1 cellular context compared by ENCODE assay signal in genomic region chr17:8277317-8277716, GRCh38.
TF ChIP-seq lines count a peak whose summit lies in the region.

No MANE protein-coding gene starts in this region.

TF ChIP-seq in HepG2, 621 proteins besides CTCF, POLR2A, EP300 and RAD21:
- TF ChIP-seq GTF2F1 (IDR thresholded peaks at IDR 0.05; ENCODE audit: low read length) (no peak), MTF2 (CRISPR knock-in tag; IDR thresholded peaks at IDR 0.05; ENCODE audit: borderline replicate concordance) (no peak), PAX8 (CRISPR knock-in tag; IDR thresholded peaks at IDR 0.05; ENCODE audit: borderline replicate concordance) (no peak), ZNF720 (CRISPR knock-in tag; IDR thresholded peaks at IDR 0.05) (no peak), ZC3H13 (CRISPR knock-in tag; IDR thresholded peaks at IDR 0.05) (no peak), ZNF460 (CRISPR knock-in tag; IDR thresholded peaks at IDR 0.05; ENCODE audit: borderline replicate concordance) (no peak), PREB (CRISPR knock-in tag; IDR thresholded peaks at IDR 0.05) (no peak), SMARCE1 (IDR thresholded peaks at IDR 0.05; ENCODE audit: borderline replicate concordance) (no peak), FOSL1 (CRISPR knock-in tag; IDR thresholded peaks at IDR 0.05; ENCODE audit: borderline replicate concordance) (no peak), ZNF446 (CRISPR knock-in tag; IDR thresholded peaks at IDR 0.05) (no peak), EED (CRISPR knock-in tag; IDR thresholded peaks at IDR 0.05) (no peak), NFYB (CRISPR knock-in tag; IDR thresholded peaks at IDR 0.05) (no peak), SALL1 (CRISPR knock-in tag; IDR thresholded peaks at IDR 0.05) (no peak)
- TF ChIP-seq, protein P1, sequence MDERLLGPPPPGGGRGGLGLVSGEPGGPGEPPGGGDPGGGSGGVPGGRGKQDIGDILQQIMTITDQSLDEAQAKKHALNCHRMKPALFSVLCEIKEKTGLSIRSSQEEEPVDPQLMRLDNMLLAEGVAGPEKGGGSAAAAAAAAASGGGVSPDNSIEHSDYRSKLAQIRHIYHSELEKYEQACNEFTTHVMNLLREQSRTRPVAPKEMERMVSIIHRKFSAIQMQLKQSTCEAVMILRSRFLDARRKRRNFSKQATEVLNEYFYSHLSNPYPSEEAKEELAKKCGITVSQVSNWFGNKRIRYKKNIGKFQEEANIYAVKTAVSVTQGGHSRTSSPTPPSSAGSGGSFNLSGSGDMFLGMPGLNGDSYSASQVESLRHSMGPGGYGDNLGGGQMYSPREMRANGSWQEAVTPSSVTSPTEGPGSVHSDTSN (CRISPR knock-in tag; IDR thresholded peaks at IDR 0.05) = no peak
- TF ChIP-seq, protein P2, sequence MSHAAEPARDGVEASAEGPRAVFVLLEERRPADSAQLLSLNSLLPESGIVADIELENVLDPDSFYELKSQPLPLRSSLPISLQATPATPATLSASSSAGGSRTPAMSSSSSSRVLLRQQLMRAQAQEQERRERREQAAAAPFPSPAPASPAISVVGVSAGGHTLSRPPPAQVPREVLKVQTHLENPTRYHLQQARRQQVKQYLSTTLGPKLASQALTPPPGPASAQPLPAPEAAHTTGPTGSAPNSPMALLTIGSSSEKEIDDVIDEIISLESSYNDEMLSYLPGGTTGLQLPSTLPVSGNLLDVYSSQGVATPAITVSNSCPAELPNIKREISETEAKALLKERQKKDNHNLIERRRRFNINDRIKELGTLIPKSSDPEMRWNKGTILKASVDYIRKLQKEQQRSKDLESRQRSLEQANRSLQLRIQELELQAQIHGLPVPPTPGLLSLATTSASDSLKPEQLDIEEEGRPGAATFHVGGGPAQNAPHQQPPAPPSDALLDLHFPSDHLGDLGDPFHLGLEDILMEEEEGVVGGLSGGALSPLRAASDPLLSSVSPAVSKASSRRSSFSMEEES (CRISPR knock-in tag; IDR thresholded peaks at IDR 0.05) = no peak
- TF ChIP-seq, protein P3, sequence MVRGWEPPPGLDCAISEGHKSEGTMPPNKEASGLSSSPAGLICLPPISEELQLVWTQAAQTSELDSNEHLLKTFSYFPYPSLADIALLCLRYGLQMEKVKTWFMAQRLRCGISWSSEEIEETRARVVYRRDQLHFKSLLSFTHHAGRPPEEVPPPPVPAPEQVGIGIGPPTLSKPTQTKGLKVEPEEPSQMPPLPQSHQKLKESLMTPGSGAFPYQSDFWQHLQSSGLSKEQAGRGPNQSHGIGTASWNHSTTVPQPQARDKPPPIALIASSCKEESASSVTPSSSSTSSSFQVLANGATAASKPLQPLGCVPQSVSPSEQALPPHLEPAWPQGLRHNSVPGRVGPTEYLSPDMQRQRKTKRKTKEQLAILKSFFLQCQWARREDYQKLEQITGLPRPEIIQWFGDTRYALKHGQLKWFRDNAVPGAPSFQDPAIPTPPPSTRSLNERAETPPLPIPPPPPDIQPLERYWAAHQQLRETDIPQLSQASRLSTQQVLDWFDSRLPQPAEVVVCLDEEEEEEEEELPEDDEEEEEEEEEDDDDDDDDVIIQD (CRISPR knock-in tag; IDR thresholded peaks at IDR 0.05; ENCODE audit: low read depth) = no peak
- TF ChIP-seq, protein P4, sequence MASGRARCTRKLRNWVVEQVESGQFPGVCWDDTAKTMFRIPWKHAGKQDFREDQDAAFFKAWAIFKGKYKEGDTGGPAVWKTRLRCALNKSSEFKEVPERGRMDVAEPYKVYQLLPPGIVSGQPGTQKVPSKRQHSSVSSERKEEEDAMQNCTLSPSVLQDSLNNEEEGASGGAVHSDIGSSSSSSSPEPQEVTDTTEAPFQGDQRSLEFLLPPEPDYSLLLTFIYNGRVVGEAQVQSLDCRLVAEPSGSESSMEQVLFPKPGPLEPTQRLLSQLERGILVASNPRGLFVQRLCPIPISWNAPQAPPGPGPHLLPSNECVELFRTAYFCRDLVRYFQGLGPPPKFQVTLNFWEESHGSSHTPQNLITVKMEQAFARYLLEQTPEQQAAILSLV (CRISPR knock-in tag; IDR thresholded peaks at IDR 0.05; ENCODE audit: borderline replicate concordance) = no peak
